11 cellular contexts compared by ENCODE assay signal in the genomic region with DNA sequence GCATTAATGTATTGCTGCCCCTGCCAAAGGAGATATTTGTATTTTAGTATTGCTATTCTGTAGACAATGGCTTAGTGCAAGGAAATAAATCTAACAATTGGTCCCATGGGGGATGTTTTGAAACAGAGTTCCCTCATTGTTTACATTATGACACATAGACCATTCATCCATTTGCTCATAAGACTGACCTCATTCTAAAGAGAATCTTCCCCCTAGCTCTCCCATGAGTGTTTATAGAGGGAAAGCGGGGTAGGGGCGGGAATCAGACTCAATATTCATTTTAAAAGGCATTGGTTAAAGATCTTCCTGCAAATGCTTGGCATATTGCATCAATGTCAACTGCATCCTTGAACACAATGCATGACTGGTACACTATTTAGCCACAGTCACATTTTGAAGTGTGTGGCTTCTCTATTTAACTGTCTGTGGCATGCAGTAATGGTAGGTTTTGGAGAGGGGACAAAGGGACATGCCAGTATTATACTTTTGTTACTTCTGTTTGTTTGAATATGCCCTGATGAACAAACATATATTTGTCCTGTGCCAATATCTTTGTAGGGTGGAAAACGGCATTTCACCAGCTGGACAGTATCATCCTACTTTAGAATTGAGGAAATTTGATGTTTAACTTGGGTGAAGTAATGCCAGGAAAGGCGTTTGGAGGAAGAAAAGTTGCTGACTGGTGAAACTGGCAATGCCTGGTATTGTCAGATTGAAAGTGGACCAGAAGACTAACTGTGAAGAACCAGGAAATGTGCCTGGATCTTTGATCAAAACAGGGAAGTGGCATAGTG.
DNase-seq lines count a peak whose midpoint lies in the region; ATAC-seq, FAIRE-seq and TF ChIP-seq lines count a peak whose summit lies in the region.
"Had no signal": no experiment of that assay in that cellular context is flagged by ENCODE, and none has a peak within 500 bp of the region (broad histone marks: within the 10 kb centered on the region; RNA-seq: fewer than 3 reads in every experiment).

No MANE protein-coding gene starts in this region.

- no peaks in the 10 kb centered on the region for H3K9me3 Mint-ChIP-seq in stimulated activated naive B cell treated with anti-CD40 and anti-IgM and Interleukin-4, amounts not matched to agents 10 μg/mL and 1 μg/mL and 100 μg/mL, for 72 hours
- H3K9me3 Mint-ChIP-seq: stimulated activated naive CD8-positive, alpha-beta T cell treated with anti-CD3 and anti-CD28 coated beads, Interleukin-15, Interleukin-2, amounts not matched to agents 100 ng/mL and 50 ng/mL, for 24 hours had no signal

- peaks cover 7 to 9% of the 10 kb centered on the region in 2 donors for H3K27me3 Mint-ChIP-seq in stimulated activated naive B cell treated with anti-CD40 and anti-IgM and Interleukin-4, amounts not matched to agents 10 μg/mL and 1 μg/mL and 100 μg/mL, for 72 hours
- H3K27me3 Mint-ChIP-seq: stimulated activated naive CD8-positive, alpha-beta T cell treated with anti-CD3 and anti-CD28 coated beads, Interleukin-15, Interleukin-2, amounts not matched to agents 100 ng/mL and 50 ng/mL, for 24 hours had no signal

- H3K4me3 Mint-ChIP-seq in stimulated activated naive B cell treated with anti-CD40 and anti-IgM and Interleukin-4, amounts not matched to agents 10 μg/mL and 1 μg/mL and 100 μg/mL, for 72 hours: no peak overlapping the region
- H3K4me3 Mint-ChIP-seq: stimulated activated naive CD8-positive, alpha-beta T cell treated with anti-CD3 and anti-CD28 coated beads, Interleukin-15, Interleukin-2, amounts not matched to agents 100 ng/mL and 50 ng/mL, for 24 hours had no signal

- peaks cover 1 to 7% of the 10 kb centered on the region in 2 donors for H3K4me1 Mint-ChIP-seq in stimulated activated naive B cell treated with anti-CD40 and anti-IgM and Interleukin-4, amounts not matched to agents 10 μg/mL and 1 μg/mL and 100 μg/mL, for 72 hours

- peak; percentile 90 for DNase-seq in NCI-H748 (lab: John Stamatoyannopoulos, UW; ENCODE audit: unreplicated experiment)
- DNase-seq in epithelial cell of esophagus (ENCODE audit: low read depth): peak; percentile 91
- peak; percentile 97 for DNase-seq in skeletal muscle cell (ENCODE audit: low read depth)
- DNase-seq in D721Med (ENCODE audit: insufficient read length, low spot score): no peak
- DNase-seq in stimulated activated naive B cell treated with anti-CD40 and anti-IgM and Interleukin-4, amounts not matched to agents 10 μg/mL and 1 μg/mL and 100 μg/mL, for 72 hours: no peak
- no peak for DNase-seq in DMS79 treated with DMSO at 0.1 percent for 48 hours (lab: John Stamatoyannopoulos, UW)

- H3K4me3 ChIP-seq in epithelial cell of esophagus (ENCODE audit: low read length) (no peak overlapping the region), skeletal muscle cell (ENCODE audit: low read depth, low read length) (no peak overlapping the region)
- H3K4me3 ChIP-seq: coronary artery, skin epidermis had no signal

- H3K27ac Mint-ChIP-seq in stimulated activated naive B cell treated with anti-CD40 and anti-IgM and Interleukin-4, amounts not matched to agents 10 μg/mL and 1 μg/mL and 100 μg/mL, for 72 hours: no peak overlapping the region
- H3K27ac Mint-ChIP-seq: stimulated activated naive CD8-positive, alpha-beta T cell treated with anti-CD3 and anti-CD28 coated beads, Interleukin-15, Interleukin-2, amounts not matched to agents 100 ng/mL and 50 ng/mL, for 24 hours had no signal

- TF ChIP-seq CTCF in epithelial cell of esophagus (IDR thresholded peaks at IDR 0.05; ENCODE audit: insufficient read depth, low read depth, low read length, missing control alignments) (no peak), D721Med (IDR thresholded peaks at IDR 0.05; ENCODE audit: insufficient read depth, missing control alignments) (no peak)

- no peak for FAIRE-seq in D721Med (lab: Jason Lieb, UNC)

- H3K36me3 Mint-ChIP-seq in stimulated activated naive B cell treated with anti-CD40 and anti-IgM and Interleukin-4, amounts not matched to agents 10 μg/mL and 1 μg/mL and 100 μg/mL, for 72 hours: no peaks in the 10 kb centered on the region

- peak; percentile 68 for ATAC-seq in GM18868 (IDR thresholded peaks at IDR 0.05; ENCODE audit: unreplicated experiment)
- no peak for ATAC-seq in stimulated activated naive B cell treated with anti-CD40 and anti-IgM and Interleukin-4, amounts not matched to agents 10 μg/mL and 1 μg/mL and 100 μg/mL, for 72 hours (replicated peaks)
- no peak for ATAC-seq in GM21786 (IDR thresholded peaks at IDR 0.05; ENCODE audit: unreplicated experiment)

Comparison
In these comparisons a context has a peak if more than half of its experiments do, and no peak if none do; other contexts are left out.
1. DNase-seq: peak in NCI-H748 (single experiment), epithelial cell of esophagus (single experiment) and skeletal muscle cell (single experiment); none in D721Med (single experiment), stimulated activated naive B cell treated with anti-CD40 and anti-IgM and Interleukin-4, amounts not matched to agents 10 μg/mL and 1 μg/mL and 100 μg/mL, for 72 hours (single experiment) and DMS79 treated with DMSO at 0.1 percent for 48 hours (single experiment).